In genomic region chr3:9915252-9916141, GRCh38 we compare ENCODE assay signal across 8 cellular contexts.
DNase-seq lines count a peak whose midpoint lies in the region; ATAC-seq and TF ChIP-seq lines count a peak whose summit lies in the region.

No MANE protein-coding gene starts in this region.

- peak; percentile 7 for TF ChIP-seq CTCF in 22Rv1 (IDR thresholded peaks at IDR 0.05)
- TF ChIP-seq CTCF in GM12874 (IDR thresholded peaks at IDR 0.05; ENCODE audit: insufficient read depth, low read depth, low read length), result peak; percentile 26; the same call in 1 of the 2 replicates
- peak; percentile 45 for TF ChIP-seq CTCF in foreskin fibroblast (IDR thresholded peaks at IDR 0.05; ENCODE audit: low read depth, low read length)
- peak; percentile 26 to 49 (median 47) for TF ChIP-seq CTCF in nephron (IDR thresholded peaks at IDR 0.05; ENCODE audit: unreplicated experiment in 3 of 3)

- DNase-seq in MV-4-11 (lab: John Stamatoyannopoulos, UW) (peak; percentile 26), foreskin fibroblast (peak; percentile 62 to 88), SHP77 treated with DMSO at 0.1 percent for 48 hours (lab: John Stamatoyannopoulos, UW) (no peak)
- DNase-seq in activated T-cell treated with anti-CD3 and anti-CD28 coated beads, Interleukin-2, amount 50 U/mL, for 48 hours, result peak; percentile 50 to 56

- no peaks in the 10 kb centered on the region for H3K9me3 Mint-ChIP-seq in nephron

- peak overlapping the region; percentile 52 to 58 for H3K4me3 ChIP-seq in foreskin fibroblast (ENCODE audit: low read depth in 1 of 2, low read length in 2 of 2)

- H3K27ac ChIP-seq in 22Rv1, result peak overlapping the region; percentile 89

- peaks cover 15% of the 10 kb centered on the region for H3K4me1 Mint-ChIP-seq in nephron

- peak overlapping the region; percentile 90 for H3K4me3 Mint-ChIP-seq in nephron

- ATAC-seq in HG03565 (IDR thresholded peaks at IDR 0.05; ENCODE audit: unreplicated experiment), result no peak

- H3K27me3 Mint-ChIP-seq in nephron (ENCODE audit: low read depth), result no peaks in the 10 kb centered on the region

- peak overlapping the region; percentile 93 to 98 (median 97) for H3K27ac Mint-ChIP-seq in nephron

- no peaks in the 10 kb centered on the region for H3K36me3 Mint-ChIP-seq in nephron (ENCODE audit: low read depth)
